In genomic region chr2:170714156-170715061, GRCh38 we compare ENCODE assay signal across 8 cellular contexts. TPM values are rescaled to one million over a fixed set of nuclear protein-coding genes. Genes with fewer than 3 reads are reported as not detected.
DNase-seq lines count a peak whose midpoint lies in the region; ATAC-seq and TF ChIP-seq lines count a peak whose summit lies in the region.

No MANE protein-coding gene starts in this region.

- peak overlapping the region in 2 of 8 donors; percentile 31 to 54 for H3K27ac Mint-ChIP-seq in CD8-positive, alpha-beta memory T cell

- H3K27ac ChIP-seq in CD8-positive, alpha-beta memory T cell (ENCODE audit: low read depth, low read length): peak overlapping the region; percentile 57
- H3K27ac ChIP-seq in HUES48 (ENCODE audit: low read depth, low read length) (peak overlapping the region; percentile 63), cardiac muscle cell (no peak overlapping the region)

- POLR2A ChIA-PET in CD8-positive, alpha-beta memory T cell (lab: Charles Lee): no interaction called here

- peaks cover 23 to 47% (median 40%) of the 10 kb centered on the region in 3 donors for H3K4me1 Mint-ChIP-seq in CD8-positive, alpha-beta memory T cell
- peaks cover 33% of the 10 kb centered on the region for H3K4me1 Mint-ChIP-seq in activated T-cell treated with anti-CD3 and anti-CD28 coated beads, Interleukin-2, amount 50 U/mL, for 4 hours (ENCODE audit: low read depth)

- CTCF ChIA-PET in CD8-positive, alpha-beta memory T cell (lab: Charles Lee): interaction anchor here (1.3 kb wide), 1 partner anchor 10 kb away, joined by 3 read pairs; no protein-coding TSS in a partner anchor

- H3K27me3 ChIP-seq in CD8-positive, alpha-beta memory T cell (ENCODE audit: insufficient read depth, low read length, poor library complexity, severe bottlenecking): peaks cover 48% of the 10 kb centered on the region
- H3K27me3 ChIP-seq in HUES48 (ENCODE audit: control insufficient read depth, insufficient read depth, low read length) (peaks cover 100% of the 10 kb centered on the region), cardiac muscle cell (peaks cover 100% of the 10 kb centered on the region)

- ATAC-seq in activated T-cell treated with anti-CD3 and anti-CD28 coated beads, Interleukin-2, amount 50 U/mL, for 4 hours: peak; percentile 32 to 48

- no peaks in the 10 kb centered on the region for H3K36me3 ChIP-seq in CD8-positive, alpha-beta memory T cell (ENCODE audit: insufficient read depth, low read length)
- H3K36me3 ChIP-seq in HUES48 (ENCODE audit: control insufficient read depth, insufficient read depth, low read length) (no peaks in the 10 kb centered on the region), cardiac muscle cell (no peaks in the 10 kb centered on the region)

- no peak for DNase-seq in CD8-positive, alpha-beta memory T cell
- no peak for DNase-seq in activated T-cell treated with anti-CD3 and anti-CD28 coated beads, Interleukin-2, amount 50 U/mL, for 4 hours
- peak in 1 of 2 donors; percentile 57 for DNase-seq in cardiac muscle cell (ENCODE audit: low read depth in 1 of 2, low spot score in 1 of 2)
- DNase-seq in retina: peak; percentile 63
- DNase-seq in posterior vena cava (ENCODE audit: low spot score): no peak
- DNase-seq in EL: no peak
- no peak for DNase-seq in H4 (ENCODE audit: low spot score)

- H3K4me3 Mint-ChIP-seq in CD8-positive, alpha-beta memory T cell: peak overlapping the region; percentile 83 to 95 (median 87)
- peak overlapping the region; percentile 78 for H3K4me3 Mint-ChIP-seq in activated T-cell treated with anti-CD3 and anti-CD28 coated beads, Interleukin-2, amount 50 U/mL, for 4 hours

- TF ChIP-seq CTCF in cardiac muscle cell (IDR thresholded peaks at IDR 0.05; ENCODE audit: low read depth, low read length): no peak

- H3K9ac ChIP-seq in HUES48 (ENCODE audit: low read depth, low read length): no peak overlapping the region

- H3K4me3 ChIP-seq in CD8-positive, alpha-beta memory T cell (ENCODE audit: low read length): peak overlapping the region; percentile 60
- peak overlapping the region; percentile 56; the same call in 1 of the 2 replicates for H3K4me3 ChIP-seq in HUES48 (ENCODE audit: low read depth, low read length)
- peak overlapping the region; percentile 36 for H3K4me3 ChIP-seq in cardiac muscle cell

- peaks cover 0 to 7% (median 2%) of the 10 kb centered on the region in 5 donors for H3K9me3 Mint-ChIP-seq in CD8-positive, alpha-beta memory T cell
- no peaks in the 10 kb centered on the region for H3K9me3 Mint-ChIP-seq in activated T-cell treated with anti-CD3 and anti-CD28 coated beads, Interleukin-2, amount 50 U/mL, for 4 hours

- H3K27me3 Mint-ChIP-seq in CD8-positive, alpha-beta memory T cell: peaks cover 58 to 72% of the 10 kb centered on the region in 2 donors
- peaks cover 70% of the 10 kb centered on the region for H3K27me3 Mint-ChIP-seq in activated T-cell treated with anti-CD3 and anti-CD28 coated beads, Interleukin-2, amount 50 U/mL, for 4 hours (ENCODE audit: low read depth)

- H3K36me3 Mint-ChIP-seq in CD8-positive, alpha-beta memory T cell: no peaks in the 10 kb centered on the region
- H3K36me3 Mint-ChIP-seq in activated T-cell treated with anti-CD3 and anti-CD28 coated beads, Interleukin-2, amount 50 U/mL, for 4 hours (ENCODE audit: insufficient read depth): no peaks in the 10 kb centered on the region

- no peaks in the 10 kb centered on the region for H3K9me3 ChIP-seq in CD8-positive, alpha-beta memory T cell (ENCODE audit: low read length)
- H3K9me3 ChIP-seq in HUES48 (ENCODE audit: control insufficient read depth, insufficient read depth, low read length): no peaks in the 10 kb centered on the region
- H3K9me3 ChIP-seq in cardiac muscle cell (ENCODE audit: low read depth): no peaks in the 10 kb centered on the region

- peaks cover 32% of the 10 kb centered on the region for H3K4me1 ChIP-seq in CD8-positive, alpha-beta memory T cell (ENCODE audit: insufficient read depth, low read length)
- H3K4me1 ChIP-seq in HUES48 (ENCODE audit: control insufficient read depth, insufficient read depth, low read length): peaks cover 43% of the 10 kb centered on the region
- peaks cover 5% of the 10 kb centered on the region for H3K4me1 ChIP-seq in cardiac muscle cell (ENCODE audit: low read depth)

- intact Hi-C loops in posterior vena cava (cut with DNase I): loop anchor here in 1 of 2 donors (10.0 kb wide), 1 partner anchor 100 kb away; the partner anchor contains the start of gene GAD1

RNA-seq across cellular contexts. Expression of gene SP5, which starts 0.7 kb away (rescaled TPM):
- not detected for total RNA-seq in CD8-positive, alpha-beta memory T cell
- polyA plus RNA-seq in CD8-positive, alpha-beta memory T cell: not detected
- not detected for total RNA-seq in activated T-cell treated with anti-CD3 and anti-CD28 coated beads, Interleukin-2, amount 50 U/mL, for 4 hours
- 0.69 and 2.0 TPM in 2 replicates for total RNA-seq in cardiac muscle cell
- 0.25 TPM in 1 of 2 replicates, not detected in the other for polyA plus RNA-seq in cardiac muscle cell
- total RNA-seq in posterior vena cava: under 1 TPM in 1 of 2 donors, not detected in 1; 0.28 TPM
- not detected in 2 replicates for total RNA-seq in H4 (2014; rRNA removed; shearing (Covaris generic))

RNA-seq across cellular contexts. Expression of gene ERICH2, which starts 55.8 kb away (rescaled TPM):
- not detected for total RNA-seq in CD8-positive, alpha-beta memory T cell
- not detected for polyA plus RNA-seq in CD8-positive, alpha-beta memory T cell
- not detected for total RNA-seq in activated T-cell treated with anti-CD3 and anti-CD28 coated beads, Interleukin-2, amount 50 U/mL, for 4 hours
- total RNA-seq in cardiac muscle cell: 1.0 and 1.5 TPM in 2 replicates
- polyA plus RNA-seq in cardiac muscle cell: 2.9 and 6.2 TPM in 2 replicates
- total RNA-seq in posterior vena cava: under 1 TPM in 1 of 2 donors, not detected in 1; 0.74 TPM
- 0.68 and 1.1 TPM in 2 replicates for total RNA-seq in H4 (2014; rRNA removed; shearing (Covaris generic))
